Comparison of ENCODE assay signal across 21 cellular contexts in the genomic region with DNA sequence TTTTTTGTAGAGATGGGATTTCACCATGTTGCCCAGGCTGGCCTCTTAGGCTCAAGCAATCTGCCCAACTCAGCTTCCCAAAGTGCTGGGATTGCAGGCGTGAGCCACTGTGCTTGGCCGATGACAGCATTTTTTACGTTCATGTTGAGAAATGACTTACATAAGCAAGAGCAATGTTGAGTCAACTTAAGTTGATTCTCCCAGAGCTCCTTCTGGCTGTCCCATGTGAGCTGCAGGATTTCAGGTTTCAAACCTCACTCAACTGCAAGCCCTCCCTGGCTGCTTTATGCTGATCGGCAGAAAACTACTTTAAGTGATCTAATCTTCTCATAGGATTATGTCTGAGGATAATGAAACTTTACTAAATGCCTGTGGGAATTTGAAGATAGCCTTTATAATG.
"Had no signal": no experiment of that assay in that cellular context is flagged by ENCODE, and none has a peak within 500 bp of the region (broad histone marks: within the 10 kb centered on the region; RNA-seq: fewer than 3 reads in every experiment).

No MANE protein-coding gene starts in this region.

- H3K4me3 ChIP-seq: colonic mucosa, esophagus squamous epithelium, left ventricle myocardium inferior, lower lobe of right lung, psoas muscle, skin epidermis, stomach, suprapubic skin, tibial artery had no signal

- H3K36me3 Mint-ChIP-seq: immature natural killer cell; memory B cell; natural killer cell treated with Interleukin-12 subunit alpha and Interleukin-12 subunit beta and Interleukin-15 and Interleukin-18, amount 100 ng/mL, for 72 hours had no signal

- H3K27ac ChIP-seq: colonic mucosa, esophagus squamous epithelium, foreskin keratinocyte, left ventricle myocardium inferior, lower lobe of right lung, psoas muscle, skin epidermis, stomach, suprapubic skin, tibial artery had no signal

- H3K9me3 Mint-ChIP-seq: immature natural killer cell; memory B cell; natural killer cell treated with Interleukin-12 subunit alpha and Interleukin-12 subunit beta and Interleukin-15 and Interleukin-18, amount 100 ng/mL, for 72 hours had no signal

- DNase-seq: colonic mucosa; dermis blood vessel endothelial cell; esophagus squamous epithelium; foreskin keratinocyte; immature natural killer cell; left cardiac atrium; left ventricle myocardium inferior; lower lobe of right lung; midbrain; psoas muscle; retina; stimulated activated CD4-positive, alpha-beta T cell treated with anti-CD3 and anti-CD28 coated beads, Interleukin-2, amount 100 ng/mL, for 24 hours; stimulated activated CD4-positive, alpha-beta T cell treated with anti-CD3 and anti-CD28 coated beads, Interleukin-4, amount 100 ng/mL, for 4 hours; stimulated activated naive CD4-positive, alpha-beta T cell; stomach; tibial artery had no signal

- H3K9me3 ChIP-seq: colonic mucosa, esophagus squamous epithelium, left ventricle myocardium inferior, lower lobe of right lung, psoas muscle, stomach, suprapubic skin, tibial artery had no signal

- H3K4me1 ChIP-seq: colonic mucosa, esophagus squamous epithelium, foreskin keratinocyte, left ventricle myocardium inferior, lower lobe of right lung, psoas muscle, suprapubic skin, tibial artery had no signal

- H3K36me3 ChIP-seq: colonic mucosa, esophagus squamous epithelium, left ventricle myocardium inferior, lower lobe of right lung, stomach, suprapubic skin, tibial artery had no signal

- H3K4me3 Mint-ChIP-seq: immature natural killer cell; memory B cell; natural killer cell treated with Interleukin-12 subunit alpha and Interleukin-12 subunit beta and Interleukin-15 and Interleukin-18, amount 100 ng/mL, for 72 hours had no signal

- H3K27me3 ChIP-seq: colonic mucosa, esophagus squamous epithelium, foreskin keratinocyte, stomach, suprapubic skin, tibial artery had no signal

- ATAC-seq: foreskin keratinocyte; lower lobe of right lung; natural killer cell treated with Interleukin-12 subunit alpha and Interleukin-12 subunit beta and Interleukin-15 and Interleukin-18, amount 100 ng/mL, for 72 hours; psoas muscle; sciatic nerve had no signal

- H3K4me1 Mint-ChIP-seq: immature natural killer cell, memory B cell had no signal

- H3K27ac Mint-ChIP-seq: immature natural killer cell; memory B cell; natural killer cell treated with Interleukin-12 subunit alpha and Interleukin-12 subunit beta and Interleukin-15 and Interleukin-18, amount 100 ng/mL, for 72 hours had no signal
